Comparison of ENCODE assay signal across 12 cellular contexts in genomic region chr5:151208481-151208914, GRCh38. TPM values are rescaled to one million over a fixed set of nuclear protein-coding genes. Genes with fewer than 3 reads are reported as not detected.
DNase-seq lines count a peak whose midpoint lies in the region; ATAC-seq and TF ChIP-seq lines count a peak whose summit lies in the region.
"Had no signal": no experiment of that assay in that cellular context is flagged by ENCODE, and none has a peak within 500 bp of the region (broad histone marks: within the 10 kb centered on the region; RNA-seq: fewer than 3 reads in every experiment).

No MANE protein-coding gene starts in this region.

- TF ChIP-seq CTCF in natural killer cell (IDR thresholded peaks at IDR 0.05) = no peak
- no peak for TF ChIP-seq CTCF in upper lobe of right lung (IDR thresholded peaks at IDR 0.05)

- no peaks in the 10 kb centered on the region for H3K9me3 ChIP-seq in upper lobe of right lung
- H3K9me3 ChIP-seq: BE2C had no signal

- intact Hi-C loops in activated naive CD4-positive, alpha-beta T cell treated with anti-CD3 and anti-CD28 coated beads for 36 hours (cut with micrococcal nuclease) = no loop called here
- intact Hi-C loops in natural killer cell (cut with micrococcal nuclease) = no loop called here
- intact Hi-C loops in upper lobe of right lung (cut with DNase I) = no loop called here

- CTCF ChIA-PET in activated naive CD4-positive, alpha-beta T cell treated with anti-CD3 and anti-CD28 coated beads for 36 hours (lab: Charles Lee) = interaction anchor here (0.5 to 1.6 kb wide), 6 partner anchors 15 to 160 kb away, joined by 3 to 8 read pairs (median 4); partner anchors contain the start of gene CCDC69
- CTCF ChIA-PET in activated naive CD4-positive, alpha-beta T cell treated with anti-CD3 and anti-CD28 coated beads, Interleukin-2, amount 10 ng/mL, durations not matched to agents 7 days and 5 days (lab: Charles Lee) = interaction anchor here (1.7 kb wide), 1 partner anchor 30 kb away, joined by 6 read pairs; no protein-coding TSS in a partner anchor

- H3K9me3 Mint-ChIP-seq in activated naive CD4-positive, alpha-beta T cell treated with anti-CD3 and anti-CD28 coated beads for 36 hours = no peaks in the 10 kb centered on the region
- H3K9me3 Mint-ChIP-seq in activated naive CD4-positive, alpha-beta T cell treated with anti-CD3 and anti-CD28 coated beads, Interleukin-2, amount 10 ng/mL, durations not matched to agents 7 days and 5 days = no peaks in the 10 kb centered on the region
- no peaks in the 10 kb centered on the region for H3K9me3 Mint-ChIP-seq in effector memory CD8-positive, alpha-beta T cell
- no peaks in the 10 kb centered on the region for H3K9me3 Mint-ChIP-seq in natural killer cell

- ATAC-seq in effector memory CD8-positive, alpha-beta T cell (replicated peaks) = no peak
- ATAC-seq in natural killer cell = no peak
- ATAC-seq in upper lobe of right lung = peak; percentile 68
- ATAC-seq: GM12878 had no signal

- H3K27me3 Mint-ChIP-seq in activated naive CD4-positive, alpha-beta T cell treated with anti-CD3 and anti-CD28 coated beads for 36 hours (ENCODE audit: low read depth) = no peaks in the 10 kb centered on the region
- H3K27me3 Mint-ChIP-seq in activated naive CD4-positive, alpha-beta T cell treated with anti-CD3 and anti-CD28 coated beads, Interleukin-2, amount 10 ng/mL, durations not matched to agents 7 days and 5 days = no peaks in the 10 kb centered on the region
- no peaks in the 10 kb centered on the region for H3K27me3 Mint-ChIP-seq in effector memory CD8-positive, alpha-beta T cell
- no peaks in the 10 kb centered on the region for H3K27me3 Mint-ChIP-seq in natural killer cell (ENCODE audit: low read depth in 2 of 2)

- H3K36me3 Mint-ChIP-seq in activated naive CD4-positive, alpha-beta T cell treated with anti-CD3 and anti-CD28 coated beads for 36 hours (ENCODE audit: low read depth) = peaks cover 9% of the 10 kb centered on the region
- peaks cover 35% of the 10 kb centered on the region for H3K36me3 Mint-ChIP-seq in activated naive CD4-positive, alpha-beta T cell treated with anti-CD3 and anti-CD28 coated beads, Interleukin-2, amount 10 ng/mL, durations not matched to agents 7 days and 5 days
- peaks cover 24% of the 10 kb centered on the region for H3K36me3 Mint-ChIP-seq in effector memory CD8-positive, alpha-beta T cell (ENCODE audit: insufficient read depth)
- peaks cover 6% of the 10 kb centered on the region for H3K36me3 Mint-ChIP-seq in natural killer cell

- no peak overlapping the region for H3K4me3 Mint-ChIP-seq in activated naive CD4-positive, alpha-beta T cell treated with anti-CD3 and anti-CD28 coated beads for 36 hours
- H3K4me3 Mint-ChIP-seq in activated naive CD4-positive, alpha-beta T cell treated with anti-CD3 and anti-CD28 coated beads, Interleukin-2, amount 10 ng/mL, durations not matched to agents 7 days and 5 days = no peak overlapping the region
- peak overlapping the region in 1 of 2 donors; percentile 56 for H3K4me3 Mint-ChIP-seq in effector memory CD8-positive, alpha-beta T cell
- peak overlapping the region; percentile 65 for H3K4me3 Mint-ChIP-seq in natural killer cell

- H3K4me1 Mint-ChIP-seq in activated naive CD4-positive, alpha-beta T cell treated with anti-CD3 and anti-CD28 coated beads for 36 hours (ENCODE audit: low read depth) = peaks cover 67% of the 10 kb centered on the region
- peaks cover 64% of the 10 kb centered on the region for H3K4me1 Mint-ChIP-seq in activated naive CD4-positive, alpha-beta T cell treated with anti-CD3 and anti-CD28 coated beads, Interleukin-2, amount 10 ng/mL, durations not matched to agents 7 days and 5 days
- peaks cover 44 to 53% of the 10 kb centered on the region in 2 donors for H3K4me1 Mint-ChIP-seq in effector memory CD8-positive, alpha-beta T cell (ENCODE audit: low read depth in 2 of 2)
- H3K4me1 Mint-ChIP-seq in natural killer cell = peaks cover 58 to 59% of the 10 kb centered on the region in 2 donors

- peaks cover 55% of the 10 kb centered on the region for H3K4me1 ChIP-seq in upper lobe of right lung
- H3K4me1 ChIP-seq: BE2C had no signal

- DNase-seq in activated naive CD4-positive, alpha-beta T cell treated with anti-CD3 and anti-CD28 coated beads for 36 hours = no peak
- no peak for DNase-seq in activated naive CD4-positive, alpha-beta T cell treated with anti-CD3 and anti-CD28 coated beads, Interleukin-2, amount 10 ng/mL, durations not matched to agents 7 days and 5 days
- DNase-seq in effector memory CD8-positive, alpha-beta T cell = no peak
- DNase-seq in natural killer cell (no peak), upper lobe of right lung (no peak), substantia nigra (lab: John Stamatoyannopoulos, UW) (no peak), iPS-NIHi11 (ENCODE audit: low spot score) (no peak), SW 1271 (lab: John Stamatoyannopoulos, UW) (no peak)
- DNase-seq: BE2C, NCI-H146 had no signal

- no peak overlapping the region for H3K4me3 ChIP-seq in upper lobe of right lung
- H3K4me3 ChIP-seq: GM12878 had no signal

- no peaks in the 10 kb centered on the region for H3K27me3 ChIP-seq in upper lobe of right lung
- H3K27me3 ChIP-seq: BE2C had no signal

- H3K27ac Mint-ChIP-seq in activated naive CD4-positive, alpha-beta T cell treated with anti-CD3 and anti-CD28 coated beads for 36 hours = peak overlapping the region; percentile 66
- no peak overlapping the region for H3K27ac Mint-ChIP-seq in activated naive CD4-positive, alpha-beta T cell treated with anti-CD3 and anti-CD28 coated beads, Interleukin-2, amount 10 ng/mL, durations not matched to agents 7 days and 5 days
- peak overlapping the region; percentile 83 to 90 for H3K27ac Mint-ChIP-seq in effector memory CD8-positive, alpha-beta T cell
- H3K27ac Mint-ChIP-seq in natural killer cell = peak overlapping the region; percentile 60 to 89

- H3K36me3 ChIP-seq in upper lobe of right lung = no peaks in the 10 kb centered on the region
- H3K36me3 ChIP-seq: BE2C had no signal

- peak overlapping the region; percentile 86 for H3K27ac ChIP-seq in upper lobe of right lung
- no peak overlapping the region for H3K27ac ChIP-seq in substantia nigra (ENCODE audit: low read depth, low read length, poor library complexity, severe bottlenecking)
- H3K27ac ChIP-seq: epithelial cell of prostate had no signal

RNA-seq across cellular contexts. Expression of gene CCDC69, which starts 15.4 kb away (rescaled TPM):
- total RNA-seq in activated naive CD4-positive, alpha-beta T cell treated with anti-CD3 and anti-CD28 coated beads for 36 hours = 10 to 100 TPM; 15.5 to 18.5 TPM
- total RNA-seq in natural killer cell = 100 to 1,000 TPM; 181 to 227 (median 204) TPM
- total RNA-seq in upper lobe of right lung = 81.9 TPM

RNA-seq across cellular contexts. Expression of gene GM2A, which starts 44.5 kb away (rescaled TPM):
- 10 to 100 TPM; 21.1 to 21.8 TPM for total RNA-seq in activated naive CD4-positive, alpha-beta T cell treated with anti-CD3 and anti-CD28 coated beads for 36 hours
- total RNA-seq in natural killer cell (10 to 100 TPM in 2 of 3 donors, 1 to 10 TPM in 1; 9.6 to 15.9 (median 15.6) TPM), upper lobe of right lung (104 TPM)

RNA-seq across cellular contexts. Expression of gene ANXA6, which starts 50.9 kb away (rescaled TPM):
- 100 to 1,000 TPM; 272 to 284 TPM for total RNA-seq in activated naive CD4-positive, alpha-beta T cell treated with anti-CD3 and anti-CD28 coated beads for 36 hours
- total RNA-seq in natural killer cell = 100 to 1,000 TPM; 504 to 629 (median 535) TPM
- 143 TPM for total RNA-seq in upper lobe of right lung
